In the genomic region with DNA sequence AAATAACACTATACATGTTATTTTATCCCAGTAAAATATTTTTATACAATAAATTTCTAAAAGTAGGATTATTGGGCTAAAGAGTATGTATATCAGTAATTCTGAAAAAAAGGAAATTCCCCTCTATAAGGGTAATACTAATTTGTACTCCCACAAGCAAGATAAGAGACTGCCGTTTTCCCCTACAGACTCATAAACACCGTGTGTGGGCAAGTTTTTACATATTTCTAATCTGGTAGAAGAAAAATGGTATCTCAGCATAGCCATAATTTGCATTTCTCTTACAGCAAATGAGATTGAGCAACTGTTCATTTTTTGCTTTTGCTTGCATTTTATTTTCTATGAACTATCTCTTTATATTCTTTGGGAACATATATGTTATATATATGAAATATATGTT, we compare ENCODE assay signal across 1 cellular context.
TF ChIP-seq lines count a peak whose summit lies in the region.

No MANE protein-coding gene starts in this region.

TF ChIP-seq in GM12878, 131 proteins besides CTCF, POLR2A, EP300 and RAD21:
- TF ChIP-seq KAT2A (conservative IDR thresholded peaks at IDR 0.05; ENCODE audit: control insufficient read depth, low read depth, low read length): no peak
- TF ChIP-seq, protein P1, sequence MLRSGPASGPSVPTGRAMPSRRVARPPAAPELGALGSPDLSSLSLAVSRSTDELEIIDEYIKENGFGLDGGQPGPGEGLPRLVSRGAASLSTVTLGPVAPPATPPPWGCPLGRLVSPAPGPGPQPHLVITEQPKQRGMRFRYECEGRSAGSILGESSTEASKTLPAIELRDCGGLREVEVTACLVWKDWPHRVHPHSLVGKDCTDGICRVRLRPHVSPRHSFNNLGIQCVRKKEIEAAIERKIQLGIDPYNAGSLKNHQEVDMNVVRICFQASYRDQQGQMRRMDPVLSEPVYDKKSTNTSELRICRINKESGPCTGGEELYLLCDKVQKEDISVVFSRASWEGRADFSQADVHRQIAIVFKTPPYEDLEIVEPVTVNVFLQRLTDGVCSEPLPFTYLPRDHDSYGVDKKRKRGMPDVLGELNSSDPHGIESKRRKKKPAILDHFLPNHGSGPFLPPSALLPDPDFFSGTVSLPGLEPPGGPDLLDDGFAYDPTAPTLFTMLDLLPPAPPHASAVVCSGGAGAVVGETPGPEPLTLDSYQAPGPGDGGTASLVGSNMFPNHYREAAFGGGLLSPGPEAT (IDR thresholded peaks at IDR 0.05; ENCODE audit: low read depth): peak; percentile 56; the same call in 1 of the 2 replicates
- peak; percentile 45 for TF ChIP-seq RUNX3 (IDR thresholded peaks at IDR 0.05; ENCODE audit: low read length)
- TF ChIP-seq, protein P2, sequence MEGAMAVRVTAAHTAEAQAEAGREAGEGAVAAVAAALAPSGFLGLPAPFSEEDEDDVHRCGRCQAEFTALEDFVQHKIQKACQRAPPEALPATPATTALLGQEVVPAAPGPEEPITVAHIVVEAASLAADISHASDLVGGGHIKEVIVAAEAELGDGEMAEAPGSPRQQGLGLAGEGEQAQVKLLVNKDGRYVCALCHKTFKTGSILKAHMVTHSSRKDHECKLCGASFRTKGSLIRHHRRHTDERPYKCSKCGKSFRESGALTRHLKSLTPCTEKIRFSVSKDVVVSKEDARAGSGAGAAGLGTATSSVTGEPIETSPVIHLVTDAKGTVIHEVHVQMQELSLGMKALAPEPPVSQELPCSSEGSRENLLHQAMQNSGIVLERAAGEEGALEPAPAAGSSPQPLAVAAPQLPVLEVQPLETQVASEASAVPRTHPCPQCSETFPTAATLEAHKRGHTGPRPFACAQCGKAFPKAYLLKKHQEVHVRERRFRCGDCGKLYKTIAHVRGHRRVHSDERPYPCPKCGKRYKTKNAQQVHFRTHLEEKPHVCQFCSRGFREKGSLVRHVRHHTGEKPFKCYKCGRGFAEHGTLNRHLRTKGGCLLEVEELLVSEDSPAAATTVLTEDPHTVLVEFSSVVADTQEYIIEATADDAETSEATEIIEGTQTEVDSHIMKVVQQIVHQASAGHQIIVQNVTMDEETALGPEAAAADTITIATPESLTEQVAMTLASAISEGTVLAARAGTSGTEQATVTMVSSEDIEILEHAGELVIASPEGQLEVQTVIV (IDR thresholded peaks at IDR 0.05; ENCODE audit: borderline replicate concordance, partially characterized antibody): no peak
- no peak for TF ChIP-seq ETV6 (conservative IDR thresholded peaks at IDR 0.05 in 1 of 2, IDR thresholded peaks at IDR 0.05 in 1 of 2; ENCODE audit: borderline replicate concordance in 1 of 2, low read depth in 1 of 2)
- TF ChIP-seq NFIC (IDR thresholded peaks at IDR 0.05; ENCODE audit: low read depth, low read length): 0 out of 2 replicates have a peak, but pooled peaks have one; percentile 32
- TF ChIP-seq EED (IDR thresholded peaks at IDR 0.05; ENCODE audit: low read depth): no peak
- 0 out of 3 replicates have a peak, but pooled peaks have one; percentile 54 for TF ChIP-seq POU2F2 (IDR thresholded peaks at IDR 0.05; ENCODE audit: borderline replicate concordance, low read depth, low read length)
- no peak for TF ChIP-seq JUND (IDR thresholded peaks at IDR 0.05; ENCODE audit: low read depth, low read length)
- TF ChIP-seq, protein P3, sequence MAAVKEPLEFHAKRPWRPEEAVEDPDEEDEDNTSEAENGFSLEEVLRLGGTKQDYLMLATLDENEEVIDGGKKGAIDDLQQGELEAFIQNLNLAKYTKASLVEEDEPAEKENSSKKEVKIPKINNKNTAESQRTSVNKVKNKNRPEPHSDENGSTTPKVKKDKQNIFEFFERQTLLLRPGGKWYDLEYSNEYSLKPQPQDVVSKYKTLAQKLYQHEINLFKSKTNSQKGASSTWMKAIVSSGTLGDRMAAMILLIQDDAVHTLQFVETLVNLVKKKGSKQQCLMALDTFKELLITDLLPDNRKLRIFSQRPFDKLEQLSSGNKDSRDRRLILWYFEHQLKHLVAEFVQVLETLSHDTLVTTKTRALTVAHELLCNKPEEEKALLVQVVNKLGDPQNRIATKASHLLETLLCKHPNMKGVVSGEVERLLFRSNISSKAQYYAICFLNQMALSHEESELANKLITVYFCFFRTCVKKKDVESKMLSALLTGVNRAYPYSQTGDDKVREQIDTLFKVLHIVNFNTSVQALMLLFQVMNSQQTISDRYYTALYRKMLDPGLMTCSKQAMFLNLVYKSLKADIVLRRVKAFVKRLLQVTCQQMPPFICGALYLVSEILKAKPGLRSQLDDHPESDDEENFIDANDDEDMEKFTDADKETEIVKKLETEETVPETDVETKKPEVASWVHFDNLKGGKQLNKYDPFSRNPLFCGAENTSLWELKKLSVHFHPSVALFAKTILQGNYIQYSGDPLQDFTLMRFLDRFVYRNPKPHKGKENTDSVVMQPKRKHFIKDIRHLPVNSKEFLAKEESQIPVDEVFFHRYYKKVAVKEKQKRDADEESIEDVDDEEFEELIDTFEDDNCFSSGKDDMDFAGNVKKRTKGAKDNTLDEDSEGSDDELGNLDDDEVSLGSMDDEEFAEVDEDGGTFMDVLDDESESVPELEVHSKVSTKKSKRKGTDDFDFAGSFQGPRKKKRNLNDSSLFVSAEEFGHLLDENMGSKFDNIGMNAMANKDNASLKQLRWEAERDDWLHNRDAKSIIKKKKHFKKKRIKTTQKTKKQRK (IDR thresholded peaks at IDR 0.05; ENCODE audit: low read depth, low read length): no peak
- TF ChIP-seq TARDBP (IDR thresholded peaks at IDR 0.05; ENCODE audit: borderline replicate concordance): no peak
- no peak for TF ChIP-seq NFYA (IDR thresholded peaks at IDR 0.05; ENCODE audit: borderline replicate concordance, low read depth, low read length)
- peak; percentile 68 for TF ChIP-seq MTA2 (IDR thresholded peaks at IDR 0.05; ENCODE audit: low read depth)
- TF ChIP-seq NBN (IDR thresholded peaks at IDR 0.05): no peak
- TF ChIP-seq CREM (IDR thresholded peaks at IDR 0.05; ENCODE audit: low read depth): no peak
- TF ChIP-seq, protein P4, sequence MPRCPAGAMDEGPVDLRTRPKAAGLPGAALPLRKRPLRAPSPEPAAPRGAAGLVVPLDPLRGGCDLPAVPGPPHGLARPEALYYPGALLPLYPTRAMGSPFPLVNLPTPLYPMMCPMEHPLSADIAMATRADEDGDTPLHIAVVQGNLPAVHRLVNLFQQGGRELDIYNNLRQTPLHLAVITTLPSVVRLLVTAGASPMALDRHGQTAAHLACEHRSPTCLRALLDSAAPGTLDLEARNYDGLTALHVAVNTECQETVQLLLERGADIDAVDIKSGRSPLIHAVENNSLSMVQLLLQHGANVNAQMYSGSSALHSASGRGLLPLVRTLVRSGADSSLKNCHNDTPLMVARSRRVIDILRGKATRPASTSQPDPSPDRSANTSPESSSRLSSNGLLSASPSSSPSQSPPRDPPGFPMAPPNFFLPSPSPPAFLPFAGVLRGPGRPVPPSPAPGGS (IDR thresholded peaks at IDR 0.05; ENCODE audit: borderline replicate concordance, insufficient read depth, low read depth, low read length, poor library complexity, severe bottlenecking): no peak
- no peak for TF ChIP-seq HDAC2 (IDR thresholded peaks at IDR 0.05)
- peak; percentile 39; the same call in 1 of the 2 replicates for TF ChIP-seq BCL11A (IDR thresholded peaks at IDR 0.05; ENCODE audit: low read depth, low read length)
- 0 out of 2 replicates have a peak, but pooled peaks have one; percentile 12 for TF ChIP-seq MEF2A (IDR thresholded peaks at IDR 0.05; ENCODE audit: insufficient read depth, low read depth, low read length)
- TF ChIP-seq LARP7 (IDR thresholded peaks at IDR 0.05): no peak
- no peak for TF ChIP-seq EZH2 (IDR thresholded peaks at IDR 0.05; ENCODE audit: borderline replicate concordance, control insufficient read depth, low read depth, low read length)
- TF ChIP-seq POLR2AphosphoS5 (IDR thresholded peaks at IDR 0.05; ENCODE audit: low read length): no peak
- TF ChIP-seq MYB (IDR thresholded peaks at IDR 0.05; ENCODE audit: borderline replicate concordance, low read depth, low read length): no peak
- TF ChIP-seq, protein P5, sequence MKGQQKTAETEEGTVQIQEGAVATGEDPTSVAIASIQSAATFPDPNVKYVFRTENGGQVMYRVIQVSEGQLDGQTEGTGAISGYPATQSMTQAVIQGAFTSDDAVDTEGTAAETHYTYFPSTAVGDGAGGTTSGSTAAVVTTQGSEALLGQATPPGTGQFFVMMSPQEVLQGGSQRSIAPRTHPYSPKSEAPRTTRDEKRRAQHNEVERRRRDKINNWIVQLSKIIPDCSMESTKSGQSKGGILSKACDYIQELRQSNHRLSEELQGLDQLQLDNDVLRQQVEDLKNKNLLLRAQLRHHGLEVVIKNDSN (IDR thresholded peaks at IDR 0.05; ENCODE audit: borderline replicate concordance, extremely low read length, insufficient read depth, low read depth, low read length): no peak
- TF ChIP-seq, protein P6, sequence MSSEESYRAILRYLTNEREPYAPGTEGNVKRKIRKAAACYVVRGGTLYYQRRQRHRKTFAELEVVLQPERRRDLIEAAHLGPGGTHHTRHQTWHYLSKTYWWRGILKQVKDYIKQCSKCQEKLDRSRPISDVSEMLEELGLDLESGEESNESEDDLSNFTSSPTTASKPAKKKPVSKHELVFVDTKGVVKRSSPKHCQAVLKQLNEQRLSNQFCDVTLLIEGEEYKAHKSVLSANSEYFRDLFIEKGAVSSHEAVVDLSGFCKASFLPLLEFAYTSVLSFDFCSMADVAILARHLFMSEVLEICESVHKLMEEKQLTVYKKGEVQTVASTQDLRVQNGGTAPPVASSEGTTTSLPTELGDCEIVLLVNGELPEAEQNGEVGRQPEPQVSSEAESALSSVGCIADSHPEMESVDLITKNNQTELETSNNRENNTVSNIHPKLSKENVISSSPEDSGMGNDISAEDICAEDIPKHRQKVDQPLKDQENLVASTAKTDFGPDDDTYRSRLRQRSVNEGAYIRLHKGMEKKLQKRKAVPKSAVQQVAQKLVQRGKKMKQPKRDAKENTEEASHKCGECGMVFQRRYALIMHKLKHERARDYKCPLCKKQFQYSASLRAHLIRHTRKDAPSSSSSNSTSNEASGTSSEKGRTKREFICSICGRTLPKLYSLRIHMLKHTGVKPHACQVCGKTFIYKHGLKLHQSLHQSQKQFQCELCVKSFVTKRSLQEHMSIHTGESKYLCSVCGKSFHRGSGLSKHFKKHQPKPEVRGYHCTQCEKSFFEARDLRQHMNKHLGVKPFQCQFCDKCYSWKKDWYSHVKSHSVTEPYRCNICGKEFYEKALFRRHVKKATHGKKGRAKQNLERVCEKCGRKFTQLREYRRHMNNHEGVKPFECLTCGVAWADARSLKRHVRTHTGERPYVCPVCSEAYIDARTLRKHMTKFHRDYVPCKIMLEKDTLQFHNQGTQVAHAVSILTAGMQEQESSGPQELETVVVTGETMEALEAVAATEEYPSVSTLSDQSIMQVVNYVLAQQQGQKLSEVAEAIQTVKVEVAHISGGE (CRISPR knock-in tag; IDR thresholded peaks at IDR 0.05): no peak
- TF ChIP-seq IRF4 (IDR thresholded peaks at IDR 0.05; ENCODE audit: low read depth, low read length): no peak
- TF ChIP-seq SP1 (IDR thresholded peaks at IDR 0.05; ENCODE audit: low read depth, low read length): no peak
